21 cellular contexts compared by ENCODE assay signal in the genomic region with DNA sequence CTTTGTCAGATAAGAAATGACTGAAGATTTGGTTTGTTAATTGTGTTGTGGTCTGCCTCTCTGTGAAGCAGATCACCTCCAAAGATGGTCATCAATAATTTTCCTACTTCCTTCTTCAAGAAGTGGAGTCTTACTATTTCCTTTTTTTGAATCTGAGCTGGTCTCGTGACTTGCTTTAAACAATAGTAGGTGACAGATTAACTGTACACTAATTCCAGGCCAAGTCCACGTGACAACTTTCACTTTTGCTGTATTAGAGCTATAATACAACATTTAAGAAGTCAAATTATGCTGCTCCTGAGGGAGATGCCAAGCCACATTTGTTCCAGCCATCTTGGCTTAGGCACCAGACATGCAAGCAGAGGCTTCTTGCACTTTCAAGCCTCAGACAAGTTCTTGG.
DNase-seq lines count a peak whose midpoint lies in the region; ATAC-seq, FAIRE-seq and TF ChIP-seq lines count a peak whose summit lies in the region.
"Had no signal": no experiment of that assay in that cellular context is flagged by ENCODE, and none has a peak within 500 bp of the region (broad histone marks: within the 10 kb centered on the region; RNA-seq: fewer than 3 reads in every experiment).

No MANE protein-coding gene starts in this region.

- no peak overlapping the region for H3K9ac ChIP-seq in SK-N-SH
- H3K9ac ChIP-seq in endothelial cell of umbilical vein (replicated peaks; ENCODE audit: extremely low read depth, insufficient read depth, low read length): no peak overlapping the region
- H3K9ac ChIP-seq in smooth muscle cell (ENCODE audit: low read depth): no peak overlapping the region

- ATAC-seq in SK-N-SH treated with all-trans-retinoic acid at 6 μM for 48 hours: no peak
- ATAC-seq: T-cell had no signal

- H3K79me2 ChIP-seq in SK-N-SH (ENCODE audit: insufficient read depth) (no peaks in the 10 kb centered on the region), endothelial cell of umbilical vein (ENCODE audit: control insufficient read depth, insufficient read depth, low read length) (no peaks in the 10 kb centered on the region), smooth muscle cell (ENCODE audit: low read depth) (no peaks in the 10 kb centered on the region)

- no peaks in the 10 kb centered on the region for H3K36me3 Mint-ChIP-seq in activated CD4-positive, alpha-beta T cell treated with anti-CD3 and anti-CD28 coated beads, Interleukin-2, amount 10 ng/mL, durations not matched to agents 7 days and 5 days (ENCODE audit: low read depth)
- H3K36me3 Mint-ChIP-seq: CD14-positive monocyte, T-cell had no signal

- 0 out of 2 replicates have a peak overlapping the region, but pooled peaks have one; percentile 41 for H2AFZ ChIP-seq in SK-N-SH (ENCODE audit: low read depth)
- H2AFZ ChIP-seq in endothelial cell of umbilical vein (ENCODE audit: low read depth, low read length): no peak overlapping the region
- H2AFZ ChIP-seq in smooth muscle cell (ENCODE audit: low read depth): peak overlapping the region; percentile 70

- H4K20me1 ChIP-seq in SK-N-SH (ENCODE audit: insufficient read depth) (no peaks in the 10 kb centered on the region), endothelial cell of umbilical vein (replicated peaks; ENCODE audit: control insufficient read depth, extremely low read depth, insufficient read depth, low read length) (no peaks in the 10 kb centered on the region), smooth muscle cell (ENCODE audit: low read depth) (no peaks in the 10 kb centered on the region)

- no peak overlapping the region for H3K27ac Mint-ChIP-seq in activated CD4-positive, alpha-beta T cell treated with anti-CD3 and anti-CD28 coated beads, Interleukin-2, amount 10 ng/mL, durations not matched to agents 7 days and 5 days
- H3K27ac Mint-ChIP-seq: B cell, CD14-positive monocyte, T-cell had no signal

- H3K9me3 Mint-ChIP-seq in activated CD4-positive, alpha-beta T cell treated with anti-CD3 and anti-CD28 coated beads, Interleukin-2, amount 10 ng/mL, durations not matched to agents 7 days and 5 days: peaks cover 4% of the 10 kb centered on the region

- H3K27ac ChIP-seq in SK-N-SH (ENCODE audit: low read depth in 2 of 2, low read length in 1 of 2) (no peak overlapping the region), endothelial cell of umbilical vein (ENCODE audit: insufficient read depth, low read depth, low read length) (no peak overlapping the region), smooth muscle cell (ENCODE audit: low read depth) (no peak overlapping the region)
- H3K27ac ChIP-seq: 22Rv1, HL-60, SJCRH30 had no signal

- intact Hi-C loops in endothelial cell of umbilical vein (cut with micrococcal nuclease): no loop called here

- no peaks in the 10 kb centered on the region for H3K36me3 ChIP-seq in SK-N-SH (replicated peaks in 1 of 2; ENCODE audit: control insufficient read depth in 1 of 2, insufficient read depth in 2 of 2, low read length in 1 of 2)
- H3K36me3 ChIP-seq in endothelial cell of umbilical vein (ENCODE audit: control insufficient read depth in 2 of 2, extremely low read depth in 1 of 2, insufficient read depth in 2 of 2, low read length in 2 of 2): no peaks in the 10 kb centered on the region
- no peaks in the 10 kb centered on the region for H3K36me3 ChIP-seq in smooth muscle cell (ENCODE audit: low read depth)
- H3K36me3 ChIP-seq: SJCRH30 had no signal

- dilution Hi-C loops in endothelial cell of umbilical vein (cut with MboI; ENCODE audit: extremely low pct_ligation_motif_present, low sequenced_read_pairs): no loop called here

- no peaks in the 10 kb centered on the region for H3K9me3 ChIP-seq in SK-N-SH
- H3K9me3 ChIP-seq in endothelial cell of umbilical vein (replicated peaks; ENCODE audit: control insufficient read depth, insufficient read depth, low read length): no peaks in the 10 kb centered on the region
- no peaks in the 10 kb centered on the region for H3K9me3 ChIP-seq in smooth muscle cell (replicated peaks; ENCODE audit: low read depth)
- H3K9me3 ChIP-seq: SJCRH30 had no signal

- no peaks in the 10 kb centered on the region for H3K27me3 ChIP-seq in SK-N-SH (ENCODE audit: insufficient read depth)
- H3K27me3 ChIP-seq in endothelial cell of umbilical vein (ENCODE audit: control insufficient read depth in 2 of 2, insufficient read depth in 2 of 2, low read length in 2 of 2): no peaks in the 10 kb centered on the region
- H3K27me3 ChIP-seq in smooth muscle cell (ENCODE audit: low read depth): no peaks in the 10 kb centered on the region
- H3K27me3 ChIP-seq: SJCRH30 had no signal

- H3K4me1 ChIP-seq in SK-N-SH (ENCODE audit: control insufficient read depth in 1 of 2, insufficient read depth in 2 of 2, low read depth in 1 of 2, low read length in 1 of 2): no peaks in the 10 kb centered on the region
- no peaks in the 10 kb centered on the region for H3K4me1 ChIP-seq in endothelial cell of umbilical vein (ENCODE audit: control insufficient read depth, extremely low read depth, insufficient read depth, low read length)
- H3K4me1 ChIP-seq in smooth muscle cell (ENCODE audit: low read depth): no peaks in the 10 kb centered on the region
- H3K4me1 ChIP-seq: SJCRH30 had no signal

- TF ChIP-seq POLR2A in endothelial cell of umbilical vein (IDR thresholded peaks at IDR 0.05; ENCODE audit: low read depth, low read length): no peak

- WGBS in SK-N-SH (ENCODE audit: low lambda C conversion rate): 48% methylated on average over 2 of the region's 2 CpGs
- 87% methylated on average over 2 of the region's 2 CpGs for WGBS in smooth muscle cell (ENCODE audit: low lambda C conversion rate)

- DNase-seq in SK-N-SH (no peak), OCI-M1 (lab: John Stamatoyannopoulos, UW) (peak; percentile 51), endothelial cell of umbilical vein (ENCODE audit: low read depth, low spot score) (peak; percentile 12), smooth muscle cell (lab: John Stamatoyannopoulos, UW; ENCODE audit: unreplicated experiment) (no peak), NCI-H128 (lab: John Stamatoyannopoulos, UW; ENCODE audit: unreplicated experiment) (no peak), NCI-H774 (lab: John Stamatoyannopoulos, UW) (no peak)
- DNase-seq in activated CD4-positive, alpha-beta T cell treated with anti-CD3 and anti-CD28 coated beads, Interleukin-2, amount 10 ng/mL, durations not matched to agents 7 days and 5 days: no peak
- DNase-seq: Calu3, DMS79 treated with DMSO at 0.1 percent for 48 hours, GF-D8, NCI-H1105, NCI-H2029, NCI-H526 treated with DMSO at 0.1 percent for 48 hours, SJCRH30, T-cell had no signal

- TF ChIP-seq CTCF in SK-N-SH (IDR thresholded peaks at IDR 0.05): no peak
- no peak for TF ChIP-seq CTCF in endothelial cell of umbilical vein (IDR thresholded peaks at IDR 0.05; ENCODE audit: extremely low read depth in 1 of 2, insufficient read depth in 1 of 2, low read depth in 1 of 2, low read length in 2 of 2)
- no peak for TF ChIP-seq CTCF in smooth muscle cell (IDR thresholded peaks at IDR 0.05; ENCODE audit: borderline replicate concordance, insufficient read depth, poor library complexity, severe bottlenecking)

- no TSS peak for BruUV-seq in endothelial cell of umbilical vein (replicated peaks; lab: Mats Ljungman, UMichigan)

- H3K27me3 Mint-ChIP-seq in activated CD4-positive, alpha-beta T cell treated with anti-CD3 and anti-CD28 coated beads, Interleukin-2, amount 10 ng/mL, durations not matched to agents 7 days and 5 days: no peaks in the 10 kb centered on the region
- H3K27me3 Mint-ChIP-seq: B cell, T-cell had no signal

- no peak for FAIRE-seq in endothelial cell of umbilical vein (lab: Jason Lieb, UNC)
- FAIRE-seq: GM18507 had no signal

- no peak for TF ChIP-seq RAD21 in SK-N-SH (IDR thresholded peaks at IDR 0.05; ENCODE audit: low read length)

- H3K9me2 ChIP-seq in SK-N-SH: no peaks in the 10 kb centered on the region

- no peak for TF ChIP-seq EP300 in SK-N-SH (IDR thresholded peaks at IDR 0.05; ENCODE audit: borderline replicate concordance in 1 of 2, low read depth in 1 of 2, low read length in 1 of 2)

- POLR2A ChIA-PET in SK-N-SH (lab: Yijun Ruan, JAX): no interaction called here
- POLR2A ChIA-PET in endothelial cell of umbilical vein (lab: Charles Lee): no interaction called here
- POLR2A ChIA-PET in activated CD4-positive, alpha-beta T cell treated with anti-CD3 and anti-CD28 coated beads, Interleukin-2, amount 10 ng/mL, durations not matched to agents 7 days and 5 days (lab: Charles Lee): no interaction called here

- H3K9me1 ChIP-seq in endothelial cell of umbilical vein (replicated peaks; ENCODE audit: control insufficient read depth, extremely low read depth, insufficient read depth, low read length): no peaks in the 10 kb centered on the region

- CTCF ChIA-PET in SK-N-SH (lab: Yijun Ruan, JAX): no interaction called here
- CTCF ChIA-PET in endothelial cell of umbilical vein (lab: Charles Lee): no interaction called here
- CTCF ChIA-PET in activated CD4-positive, alpha-beta T cell treated with anti-CD3 and anti-CD28 coated beads, Interleukin-2, amount 10 ng/mL, durations not matched to agents 7 days and 5 days (lab: Charles Lee): no interaction called here

- no peak overlapping the region for H3K4me3 ChIP-seq in SK-N-SH (ENCODE audit: low read depth in 2 of 2, low read length in 1 of 2)
- no peak overlapping the region for H3K4me3 ChIP-seq in endothelial cell of umbilical vein (replicated peaks in 1 of 3; ENCODE audit: insufficient read depth in 1 of 3, low read depth in 1 of 3, low read length in 3 of 3)
- no peak overlapping the region for H3K4me3 ChIP-seq in smooth muscle cell
- H3K4me3 ChIP-seq: SJCRH30 had no signal

- H3K4me3 Mint-ChIP-seq in activated CD4-positive, alpha-beta T cell treated with anti-CD3 and anti-CD28 coated beads, Interleukin-2, amount 10 ng/mL, durations not matched to agents 7 days and 5 days: no peak overlapping the region
- H3K4me3 Mint-ChIP-seq: B cell, CD14-positive monocyte, T-cell had no signal

- H3F3A ChIP-seq in SK-N-SH (replicated peaks; ENCODE audit: insufficient read depth) (no peaks in the 10 kb centered on the region), smooth muscle cell (ENCODE audit: low read depth) (no peaks in the 10 kb centered on the region)

- no peak overlapping the region for H3K4me2 ChIP-seq in SK-N-SH
- H3K4me2 ChIP-seq in endothelial cell of umbilical vein (ENCODE audit: insufficient read depth, low read length): no peak overlapping the region
- H3K4me2 ChIP-seq in smooth muscle cell: no peak overlapping the region

- no peaks in the 10 kb centered on the region for H3K4me1 Mint-ChIP-seq in activated CD4-positive, alpha-beta T cell treated with anti-CD3 and anti-CD28 coated beads, Interleukin-2, amount 10 ng/mL, durations not matched to agents 7 days and 5 days
- H3K4me1 Mint-ChIP-seq: B cell, CD14-positive monocyte, T-cell had no signal

TF ChIP-seq in endothelial cell of umbilical vein, 7 proteins besides CTCF, POLR2A, EP300 and RAD21 (continues in another document):
- TF ChIP-seq, protein P1, sequence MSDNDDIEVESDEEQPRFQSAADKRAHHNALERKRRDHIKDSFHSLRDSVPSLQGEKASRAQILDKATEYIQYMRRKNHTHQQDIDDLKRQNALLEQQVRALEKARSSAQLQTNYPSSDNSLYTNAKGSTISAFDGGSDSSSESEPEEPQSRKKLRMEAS (IDR thresholded peaks at IDR 0.05; ENCODE audit: insufficient read depth, insufficient read length): no peak
- no peak for TF ChIP-seq FOS (IDR thresholded peaks at IDR 0.05; ENCODE audit: borderline replicate concordance, insufficient read depth, low read length)
- no peak for TF ChIP-seq POLR2AphosphoS5 (IDR thresholded peaks at IDR 0.05; ENCODE audit: insufficient read depth, low read depth, low read length)

Comparison
In these comparisons a context has a peak if more than half of its experiments do, and no peak if none do; other contexts are left out.
1. DNase-seq: peak in OCI-M1 (single experiment) and endothelial cell of umbilical vein (single experiment); none in SK-N-SH (single experiment), smooth muscle cell (single experiment), NCI-H128 (single experiment), NCI-H774 (single experiment) and activated CD4-positive, alpha-beta T cell treated with anti-CD3 and anti-CD28 coated beads, Interleukin-2, amount 10 ng/mL, durations not matched to agents 7 days and 5 days (single experiment).